Comparison of ENCODE assay signal across 8 cellular contexts in the genomic region with DNA sequence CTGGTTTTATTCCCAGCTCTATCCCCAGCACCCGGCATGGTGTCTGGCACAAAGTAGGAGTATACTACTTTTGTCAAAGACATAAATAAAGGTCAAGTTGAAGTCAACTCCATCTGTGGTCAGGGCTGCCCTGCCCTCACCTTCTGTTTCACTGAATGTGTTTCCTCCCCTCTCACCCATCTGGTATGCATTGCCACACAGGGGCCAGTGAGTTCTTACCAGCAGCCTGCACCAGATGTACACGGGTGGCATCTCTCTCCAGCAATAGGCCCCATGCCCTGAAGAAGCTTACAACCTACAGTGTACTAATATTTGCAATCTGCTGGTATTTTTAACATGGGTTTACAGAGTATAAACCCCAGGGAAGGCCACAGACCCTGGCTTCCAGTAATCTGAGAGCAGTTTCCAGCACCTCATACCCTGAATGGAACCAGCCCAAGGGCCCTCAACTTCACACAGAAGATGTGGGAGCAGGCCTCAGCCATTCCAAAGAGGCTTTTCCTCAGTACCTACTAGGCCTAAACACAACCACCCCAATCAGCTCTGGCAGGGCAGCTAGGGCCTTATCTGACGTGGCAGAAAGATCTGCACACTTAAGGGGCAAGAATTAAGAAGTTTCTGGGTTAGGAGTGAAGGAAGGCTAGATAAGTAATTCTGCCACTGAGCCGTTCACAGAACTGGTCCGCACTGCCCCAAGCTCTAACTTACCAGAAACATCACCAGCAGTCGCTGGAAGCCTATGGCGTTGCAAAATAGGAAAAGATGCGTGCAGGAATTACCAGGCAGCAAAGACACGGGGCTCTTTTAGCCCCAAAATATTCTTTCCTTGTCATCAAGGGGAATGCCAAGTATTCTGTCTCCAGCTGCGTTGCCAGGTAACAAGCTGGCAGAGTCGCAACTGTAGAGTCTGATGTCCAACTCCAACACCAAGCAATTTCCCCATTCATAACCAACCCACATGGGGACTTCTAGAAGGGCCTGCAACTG. TPM values are rescaled to one million over a fixed set of nuclear protein-coding genes. Genes with fewer than 3 reads are reported as not detected.
DNase-seq lines count a peak whose midpoint lies in the region; ATAC-seq and TF ChIP-seq lines count a peak whose summit lies in the region.

No MANE protein-coding gene starts in this region.

- H3K4me1 ChIP-seq in PC-9 (replicated peaks; ENCODE audit: insufficient read depth), result peaks cover 89% of the 10 kb centered on the region

- in situ Hi-C loops in brain microvascular endothelial cell (cut with HindIII; ENCODE audit: low pct_ligation_motif_present, low sequenced_read_pairs), result no loop called here

- no peaks in the 10 kb centered on the region for H3K9me3 Mint-ChIP-seq in activated T-cell treated with anti-CD3 and anti-CD28 coated beads, Interleukin-2, amount 50 U/mL, for 4 hours
- peaks cover 3% of the 10 kb centered on the region for H3K9me3 Mint-ChIP-seq in natural killer cell treated with Interleukin-12 subunit alpha and Interleukin-12 subunit beta and Interleukin-15 and Interleukin-18, amount 100 ng/mL, for 72 hours

- intact Hi-C loops in PC-9 (cut with micrococcal nuclease; ENCODE audit: unreplicated experiment), result loop anchor here (5.0 kb wide), 4 partner anchors 42 to 832 kb away; partner anchors contain the start of gene HDDC3

- TF ChIP-seq CTCF in PC-9 (conservative IDR thresholded peaks at IDR 0.05), result no peak
- no peak for TF ChIP-seq CTCF in brain microvascular endothelial cell (IDR thresholded peaks at IDR 0.05; ENCODE audit: low read depth, low read length, missing control alignments)

- H4K20me1 ChIP-seq in PC-9 (ENCODE audit: insufficient read depth), result peaks cover 4% of the 10 kb centered on the region; the same call in 1 of the 2 replicates

- no peaks in the 10 kb centered on the region for H3K36me3 Mint-ChIP-seq in activated T-cell treated with anti-CD3 and anti-CD28 coated beads, Interleukin-2, amount 50 U/mL, for 4 hours (ENCODE audit: insufficient read depth)
- peaks cover 12% of the 10 kb centered on the region for H3K36me3 Mint-ChIP-seq in natural killer cell treated with Interleukin-12 subunit alpha and Interleukin-12 subunit beta and Interleukin-15 and Interleukin-18, amount 100 ng/mL, for 72 hours

- H3K27me3 Mint-ChIP-seq in activated T-cell treated with anti-CD3 and anti-CD28 coated beads, Interleukin-2, amount 50 U/mL, for 4 hours (ENCODE audit: low read depth), result no peaks in the 10 kb centered on the region
- H3K27me3 Mint-ChIP-seq in natural killer cell treated with Interleukin-12 subunit alpha and Interleukin-12 subunit beta and Interleukin-15 and Interleukin-18, amount 100 ng/mL, for 72 hours, result no peaks in the 10 kb centered on the region

- H3K4me3 ChIP-seq in PC-9, result no peak overlapping the region; the same call in 1 of the 2 replicates
- no peak overlapping the region for H3K4me3 ChIP-seq in brain microvascular endothelial cell (ENCODE audit: low read depth, low read length)

- peaks cover 66% of the 10 kb centered on the region for H3K4me1 Mint-ChIP-seq in activated T-cell treated with anti-CD3 and anti-CD28 coated beads, Interleukin-2, amount 50 U/mL, for 4 hours (ENCODE audit: low read depth)
- H3K4me1 Mint-ChIP-seq in natural killer cell treated with Interleukin-12 subunit alpha and Interleukin-12 subunit beta and Interleukin-15 and Interleukin-18, amount 100 ng/mL, for 72 hours (ENCODE audit: low read depth in 2 of 2), result peaks cover 61 to 72% of the 10 kb centered on the region in 2 donors

- peak overlapping the region; percentile 84 for H3K4me3 Mint-ChIP-seq in activated T-cell treated with anti-CD3 and anti-CD28 coated beads, Interleukin-2, amount 50 U/mL, for 4 hours
- peak overlapping the region; percentile 91 for H3K4me3 Mint-ChIP-seq in natural killer cell treated with Interleukin-12 subunit alpha and Interleukin-12 subunit beta and Interleukin-15 and Interleukin-18, amount 100 ng/mL, for 72 hours

- ATAC-seq in activated T-cell treated with anti-CD3 and anti-CD28 coated beads, Interleukin-2, amount 50 U/mL, for 4 hours, result no peak
- no peak for ATAC-seq in natural killer cell treated with Interleukin-12 subunit alpha and Interleukin-12 subunit beta and Interleukin-15 and Interleukin-18, amount 100 ng/mL, for 72 hours
- no peak for ATAC-seq in esophagus mucosa

- H3K27ac ChIP-seq in PC-9 (peak overlapping the region; percentile 48), epithelial cell of prostate (peak overlapping the region; percentile 5), brain microvascular endothelial cell (no peak overlapping the region)

- peaks cover 59% of the 10 kb centered on the region for H3F3A ChIP-seq in PC-9 (ENCODE audit: insufficient read depth, low read depth)

- peak overlapping the region; percentile 84 for H3K4me2 ChIP-seq in PC-9

- H3K79me2 ChIP-seq in PC-9 (ENCODE audit: low read depth), result peaks cover 48% of the 10 kb centered on the region

- no peaks in the 10 kb centered on the region for H3K27me3 ChIP-seq in PC-9 (ENCODE audit: insufficient read depth, low read depth)
- H3K27me3 ChIP-seq in brain microvascular endothelial cell (replicated peaks), result no peaks in the 10 kb centered on the region

- H3K36me3 ChIP-seq in PC-9 (ENCODE audit: low read depth) (no peaks in the 10 kb centered on the region), brain microvascular endothelial cell (replicated peaks) (no peaks in the 10 kb centered on the region)

- H3K27ac Mint-ChIP-seq in natural killer cell treated with Interleukin-12 subunit alpha and Interleukin-12 subunit beta and Interleukin-15 and Interleukin-18, amount 100 ng/mL, for 72 hours, result peak overlapping the region; percentile 84 to 90

- POLR2A ChIA-PET in PC-9 (lab: Charles Lee; ENCODE audit: unreplicated experiment), result no interaction called here

- H3K9me3 ChIP-seq in PC-9 (ENCODE audit: insufficient read depth, low read depth), result no peaks in the 10 kb centered on the region

- H3K9me2 ChIP-seq in PC-9 (ENCODE audit: insufficient read depth), result no peaks in the 10 kb centered on the region

- CTCF ChIA-PET in PC-9 (lab: Charles Lee), result interaction anchor here (0.7 kb wide), 2 partner anchors 17 to 332 kb away, joined by 4 to 7 read pairs; no protein-coding TSS in a partner anchor

- no peak for DNase-seq in activated T-cell treated with anti-CD3 and anti-CD28 coated beads, Interleukin-2, amount 50 U/mL, for 4 hours
- DNase-seq in activated T-cell treated with anti-CD3 and anti-CD28 coated beads, Interleukin-2, amount 50 U/mL, for 1 hour, result no peak
- peak; percentile 53 to 78 for DNase-seq in PC-9
- no peak for DNase-seq in epithelial cell of prostate (ENCODE audit: low read depth, low spot score)
- no peak for DNase-seq in natural killer cell treated with Interleukin-12 subunit alpha and Interleukin-12 subunit beta and Interleukin-15 and Interleukin-18, amount 100 ng/mL, for 72 hours (ENCODE audit: low spot score)
- DNase-seq in NCI-H187 treated with DMSO at 0.1 percent for 48 hours (lab: John Stamatoyannopoulos, UW), result no peak
- no peak for DNase-seq in brain microvascular endothelial cell

- BruUV-seq in PC-9 (replicated peaks; lab: Mats Ljungman, UMichigan), result no TSS peak

- H2AFZ ChIP-seq in PC-9, result no peak overlapping the region

RNA-seq across cellular contexts. Expression of gene IDH2, which starts 2.1 kb away (rescaled TPM):
- 10 to 100 TPM; 32.8 to 45.1 (median 43.3) TPM for total RNA-seq in activated T-cell treated with anti-CD3 and anti-CD28 coated beads, Interleukin-2, amount 50 U/mL, for 4 hours
- total RNA-seq in PC-9 (2021), result 87.9 and 96.7 TPM in 2 replicates
- total RNA-seq in natural killer cell treated with Interleukin-12 subunit alpha and Interleukin-12 subunit beta and Interleukin-15 and Interleukin-18, amount 100 ng/mL, for 72 hours, result 10 to 100 TPM; 94.3 to 96.4 TPM
- total RNA-seq in esophagus mucosa, result 114 TPM

Comparison
In these comparisons a context has a peak if more than half of its experiments do, and no peak if none do; other contexts are left out.
1. DNase-seq: peak in PC-9 (2 of 2); none in activated T-cell treated with anti-CD3 and anti-CD28 coated beads, Interleukin-2, amount 50 U/mL, for 4 hours (single experiment), activated T-cell treated with anti-CD3 and anti-CD28 coated beads, Interleukin-2, amount 50 U/mL, for 1 hour (single experiment), epithelial cell of prostate (single experiment), natural killer cell treated with Interleukin-12 subunit alpha and Interleukin-12 subunit beta and Interleukin-15 and Interleukin-18, amount 100 ng/mL, for 72 hours (single experiment), NCI-H187 treated with DMSO at 0.1 percent for 48 hours (single experiment) and brain microvascular endothelial cell (single experiment).